7 cellular contexts compared by ENCODE assay signal in genomic region chr12:120261951-120262851, GRCh38. TPM values are rescaled to one million over a fixed set of nuclear protein-coding genes. Genes with fewer than 3 reads are reported as not detected.
DNase-seq lines count a peak whose midpoint lies in the region; ATAC-seq and TF ChIP-seq lines count a peak whose summit lies in the region.
"Had no signal": no experiment of that assay in that cellular context is flagged by ENCODE, and none has a peak within 500 bp of the region (broad histone marks: within the 10 kb centered on the region; RNA-seq: fewer than 3 reads in every experiment).

No MANE protein-coding gene starts in this region.

- peak overlapping the region; percentile 78 for H3K27ac ChIP-seq in stomach smooth muscle (ENCODE audit: low read length)

- H3K9me3 ChIP-seq in stomach smooth muscle (ENCODE audit: control insufficient read depth in 2 of 2, low read length in 2 of 2): no peaks in the 10 kb centered on the region

- H3K9ac ChIP-seq in stomach smooth muscle (ENCODE audit: low read length in 2 of 2): peak overlapping the region; percentile 74 to 82

- H3K4me1 ChIP-seq in stomach smooth muscle (ENCODE audit: control insufficient read depth, insufficient read depth, low read length): peaks cover 63% of the 10 kb centered on the region

- TF ChIP-seq CTCF in fibroblast of mammary gland (conservative IDR thresholded peaks at IDR 0.05; ENCODE audit: control insufficient read depth, insufficient read depth, low read depth, low read length): no peak

- DNase-seq in SK-MEL-5 (ENCODE audit: low read depth, low spot score): peak; percentile 87
- no peak for DNase-seq in fibroblast of mammary gland (ENCODE audit: low read depth)
- no peak for DNase-seq in COLO668 (lab: John Stamatoyannopoulos, UW; ENCODE audit: unreplicated experiment)
- DNase-seq in DMS79 (lab: John Stamatoyannopoulos, UW): no peak
- DNase-seq: activated B cell treated with CpG ODN at 0.5 μM for 24 hours had no signal

- peaks cover 0 to 2% of the 10 kb centered on the region in 2 donors for H3K36me3 ChIP-seq in stomach smooth muscle (ENCODE audit: control insufficient read depth in 2 of 2, insufficient read depth in 2 of 2, low read length in 2 of 2)

- no peak for ATAC-seq in HG02973 (IDR thresholded peaks at IDR 0.05; ENCODE audit: unreplicated experiment)

- in situ Hi-C loops in SK-MEL-5 (cut with HindIII; ENCODE audit: low pct_unique_long_range_greater_than_20kb, low sequenced_read_pairs): no loop called here

- H3K4me3 ChIP-seq in fibroblast of mammary gland (ENCODE audit: control insufficient read depth, low read depth, low read length): peak overlapping the region; percentile 89
- peak overlapping the region; percentile 72 to 84 for H3K4me3 ChIP-seq in stomach smooth muscle (ENCODE audit: low read length in 2 of 2)

- no peaks in the 10 kb centered on the region for H3K27me3 ChIP-seq in stomach smooth muscle (ENCODE audit: control insufficient read depth in 1 of 2, insufficient read depth in 2 of 2, low read length in 2 of 2)

RNA-seq across cellular contexts. Expression of gene PXN, which starts 3.3 kb away (rescaled TPM):
- 22.0 and 26.1 TPM in 2 replicates for total RNA-seq in SK-MEL-5 (2014; rRNA removed; shearing (Covaris generic))
- 131 and 166 TPM in 2 replicates for polyA plus RNA-seq in SK-MEL-5 (2015; cell fraction: cytosol; rRNA removed)
- 73.5 and 84.3 TPM in 2 replicates for polyA plus RNA-seq in SK-MEL-5 (2015; cell fraction: nucleus; rRNA removed)

RNA-seq across cellular contexts. Expression of gene RNU4-2, which starts 29.5 kb away (rescaled TPM):
- total RNA-seq in SK-MEL-5 (2014; rRNA removed; shearing (Covaris generic)): under 0.01 TPM in 2 replicates
- not detected in 2 replicates for polyA plus RNA-seq in SK-MEL-5 (2015; cell fraction: cytosol; rRNA removed)
- polyA plus RNA-seq in SK-MEL-5 (2015; cell fraction: nucleus; rRNA removed): not detected in 2 replicates

RNA-seq across cellular contexts. Expression of gene RNU4-1, which starts 30.8 kb away (rescaled TPM):
- total RNA-seq in SK-MEL-5 (2014; rRNA removed; shearing (Covaris generic)): not detected in 2 replicates
- not detected in 2 replicates for polyA plus RNA-seq in SK-MEL-5 (2015; cell fraction: cytosol; rRNA removed)
- polyA plus RNA-seq in SK-MEL-5 (2015; cell fraction: nucleus; rRNA removed): not detected in 2 replicates

RNA-seq across cellular contexts. Expression of gene SIRT4, which starts 39.9 kb away (rescaled TPM):
- 1.9 and 2.8 TPM in 2 replicates for total RNA-seq in SK-MEL-5 (2014; rRNA removed; shearing (Covaris generic))
- 0.99 and 2.2 TPM in 2 replicates for polyA plus RNA-seq in SK-MEL-5 (2015; cell fraction: cytosol; rRNA removed)
- 1.0 and 3.9 TPM in 2 replicates for polyA plus RNA-seq in SK-MEL-5 (2015; cell fraction: nucleus; rRNA removed)
